Comparison of ENCODE assay signal across 6 cellular contexts in genomic region chr1:10338611-10339010, GRCh38.
"Had no signal": no experiment of that assay in that cellular context is flagged by ENCODE, and none has a peak within 500 bp of the region (broad histone marks: within the 10 kb centered on the region; RNA-seq: fewer than 3 reads in every experiment).

No MANE protein-coding gene starts in this region.

- H3K9me3 Mint-ChIP-seq: activated CD4-positive, alpha-beta T cell treated with anti-CD3 and anti-CD28 coated beads, Interleukin-2, amount 10 ng/mL, durations not matched to agents 7 days and 5 days; activated naive CD8-positive, alpha-beta T cell treated with anti-CD3 and anti-CD28 coated beads, Interleukin-2, amount 10 ng/mL, durations not matched to agents 7 days and 5 days; naive B cell; stimulated activated effector memory CD8-positive, alpha-beta T cell treated with anti-CD3 and anti-CD28 coated beads, Interleukin-12 subunit alpha, Interleukin-12 subunit beta, amount 100 ng/mL, for 72 hours had no signal

- H3K27me3 Mint-ChIP-seq: activated CD4-positive, alpha-beta T cell treated with anti-CD3 and anti-CD28 coated beads, Interleukin-2, amount 10 ng/mL, durations not matched to agents 7 days and 5 days; activated naive CD8-positive, alpha-beta T cell treated with anti-CD3 and anti-CD28 coated beads, Interleukin-2, amount 10 ng/mL, durations not matched to agents 7 days and 5 days; naive B cell had no signal

- DNase-seq: activated CD4-positive, CD25-positive, alpha-beta regulatory T cell; activated naive CD4-positive, alpha-beta T cell; activated naive CD8-positive, alpha-beta T cell treated with anti-CD3 and anti-CD28 coated beads, Interleukin-2, amount 10 ng/mL, durations not matched to agents 7 days and 5 days; naive B cell had no signal

- H3K4me3 Mint-ChIP-seq: activated CD4-positive, alpha-beta T cell treated with anti-CD3 and anti-CD28 coated beads, Interleukin-2, amount 10 ng/mL, durations not matched to agents 7 days and 5 days; activated naive CD8-positive, alpha-beta T cell treated with anti-CD3 and anti-CD28 coated beads, Interleukin-2, amount 10 ng/mL, durations not matched to agents 7 days and 5 days; naive B cell; stimulated activated effector memory CD8-positive, alpha-beta T cell treated with anti-CD3 and anti-CD28 coated beads, Interleukin-12 subunit alpha, Interleukin-12 subunit beta, amount 100 ng/mL, for 72 hours had no signal

- H3K4me1 Mint-ChIP-seq: activated CD4-positive, alpha-beta T cell treated with anti-CD3 and anti-CD28 coated beads, Interleukin-2, amount 10 ng/mL, durations not matched to agents 7 days and 5 days; activated naive CD8-positive, alpha-beta T cell treated with anti-CD3 and anti-CD28 coated beads, Interleukin-2, amount 10 ng/mL, durations not matched to agents 7 days and 5 days; naive B cell; stimulated activated effector memory CD8-positive, alpha-beta T cell treated with anti-CD3 and anti-CD28 coated beads, Interleukin-12 subunit alpha, Interleukin-12 subunit beta, amount 100 ng/mL, for 72 hours had no signal

- H3K27ac Mint-ChIP-seq: activated CD4-positive, alpha-beta T cell treated with anti-CD3 and anti-CD28 coated beads, Interleukin-2, amount 10 ng/mL, durations not matched to agents 7 days and 5 days; activated naive CD8-positive, alpha-beta T cell treated with anti-CD3 and anti-CD28 coated beads, Interleukin-2, amount 10 ng/mL, durations not matched to agents 7 days and 5 days; stimulated activated effector memory CD8-positive, alpha-beta T cell treated with anti-CD3 and anti-CD28 coated beads, Interleukin-12 subunit alpha, Interleukin-12 subunit beta, amount 100 ng/mL, for 72 hours had no signal
